ENCODE assay signal across 8 cellular contexts in genomic region chr15:90814193-90814811, GRCh38. TPM values are rescaled to one million over a fixed set of nuclear protein-coding genes. Genes with fewer than 3 reads are reported as not detected.
DNase-seq lines count a peak whose midpoint lies in the region; ATAC-seq and TF ChIP-seq lines count a peak whose summit lies in the region.
"Had no signal": no experiment of that assay in that cellular context is flagged by ENCODE, and none has a peak within 500 bp of the region (broad histone marks: within the 10 kb centered on the region; RNA-seq: fewer than 3 reads in every experiment).

No MANE protein-coding gene starts in this region.

- no peaks in the 10 kb centered on the region for H3K27me3 ChIP-seq in Karpas-422 (ENCODE audit: low read length)
- no peaks in the 10 kb centered on the region for H3K27me3 ChIP-seq in mammary epithelial cell (ENCODE audit: insufficient read depth, low read length)
- no peaks in the 10 kb centered on the region for H3K27me3 ChIP-seq in neutrophil
- H3K27me3 ChIP-seq: left lung had no signal

- intact Hi-C loops in mammary epithelial cell (cut with micrococcal nuclease): no loop called here

- DNase-seq in Karpas-422: no peak
- peak; percentile 28 for DNase-seq in mammary epithelial cell
- DNase-seq in foreskin fibroblast: no peak
- DNase-seq in MV-4-11 (lab: John Stamatoyannopoulos, UW): no peak
- DNase-seq: left lung had no signal

- no peak for TF ChIP-seq CTCF in mammary epithelial cell (conservative IDR thresholded peaks at IDR 0.05 in 1 of 2, IDR thresholded peaks at IDR 0.05 in 1 of 2; ENCODE audit: extremely low read depth in 1 of 2, insufficient read depth in 1 of 2, low read depth in 1 of 2, low read length in 2 of 2)
- no peak for TF ChIP-seq CTCF in neutrophil (IDR thresholded peaks at IDR 0.05)
- TF ChIP-seq CTCF in foreskin fibroblast (IDR thresholded peaks at IDR 0.05; ENCODE audit: low read depth, low read length): no peak

- peaks cover 24% of the 10 kb centered on the region for H3K36me3 ChIP-seq in Karpas-422 (ENCODE audit: insufficient read depth, low read length)
- peaks cover 3% of the 10 kb centered on the region for H3K36me3 ChIP-seq in mammary epithelial cell (ENCODE audit: insufficient read depth, low read length)
- H3K36me3 ChIP-seq in neutrophil: no peaks in the 10 kb centered on the region
- H3K36me3 ChIP-seq: left lung had no signal

- H3K27ac ChIP-seq in Karpas-422 (ENCODE audit: low read length) (peak overlapping the region; percentile 94), mammary epithelial cell (ENCODE audit: insufficient read depth, low read depth, low read length) (no peak overlapping the region), neutrophil (peak overlapping the region; percentile 84)

- dilution Hi-C loops in mammary epithelial cell (cut with HindIII; ENCODE audit: low sequenced_read_pairs): no loop called here

- H3K79me2 ChIP-seq in Karpas-422 (ENCODE audit: low read length): no peaks in the 10 kb centered on the region
- H3K79me2 ChIP-seq in mammary epithelial cell (ENCODE audit: insufficient read depth, low read length): no peaks in the 10 kb centered on the region

- CTCF ChIA-PET in mammary epithelial cell (lab: Charles Lee; ENCODE audit: low non-redundant PET): interaction anchor here (0.6 kb wide), 1 partner anchor 121 kb away, joined by 5 read pairs; no protein-coding TSS in a partner anchor

- BruUV-seq in mammary epithelial cell (replicated peaks; lab: Mats Ljungman, UMichigan): no TSS peak

- H3K4me1 ChIP-seq in Karpas-422 (ENCODE audit: low read length): peaks cover 79% of the 10 kb centered on the region
- H3K4me1 ChIP-seq in mammary epithelial cell (ENCODE audit: insufficient read depth, low read length): peaks cover 13% of the 10 kb centered on the region
- H3K4me1 ChIP-seq in neutrophil (ENCODE audit: control insufficient read depth in 1 of 2, insufficient read depth in 1 of 2, low read depth in 1 of 2, low read length in 1 of 2): peaks cover 59 to 60% of the 10 kb centered on the region in 2 experiments

- H3K9me3 ChIP-seq in Karpas-422 (ENCODE audit: low read length) (no peaks in the 10 kb centered on the region), mammary epithelial cell (replicated peaks; ENCODE audit: insufficient read depth, low read length) (no peaks in the 10 kb centered on the region), neutrophil (no peaks in the 10 kb centered on the region)
- H3K9me3 ChIP-seq: left lung had no signal

- H3K4me2 ChIP-seq in Karpas-422 (ENCODE audit: low read depth, low read length, poor library complexity, severe bottlenecking) (peak overlapping the region; percentile 54), mammary epithelial cell (ENCODE audit: insufficient read depth, low read depth, low read length) (no peak overlapping the region)

- H3K4me3 ChIP-seq in Karpas-422 (ENCODE audit: low read length) (no peak overlapping the region; the same call in 1 of the 2 replicates), mammary epithelial cell (replicated peaks in 1 of 3; ENCODE audit: insufficient read depth in 1 of 3, low read depth in 2 of 3, low read length in 3 of 3) (no peak overlapping the region), neutrophil (ENCODE audit: low read depth in 1 of 2, low read length in 1 of 2) (no peak overlapping the region), foreskin fibroblast (ENCODE audit: low read depth in 1 of 2, low read length in 2 of 2) (no peak overlapping the region)
- H3K4me3 ChIP-seq: left lung had no signal

- in situ Hi-C loops in mammary epithelial cell (cut with MboI; ENCODE audit: low sequenced_read_pairs in 2 of 2): no loop called here

- no peaks in the 10 kb centered on the region for H3K9me2 ChIP-seq in Karpas-422 (replicated peaks; ENCODE audit: insufficient read depth, low read length)

- no peaks in the 10 kb centered on the region for H4K20me1 ChIP-seq in Karpas-422 (ENCODE audit: insufficient read depth, low read depth, low read length)
- no peaks in the 10 kb centered on the region for H4K20me1 ChIP-seq in mammary epithelial cell (ENCODE audit: insufficient read depth, low read length)

- H2AFZ ChIP-seq in Karpas-422 (ENCODE audit: low read length) (no peak overlapping the region), mammary epithelial cell (ENCODE audit: low read depth, low read length) (peak overlapping the region; percentile 86)

- ATAC-seq in GM19438 (IDR thresholded peaks at IDR 0.05; ENCODE audit: low read depth, unreplicated experiment) (peak; percentile 48), GM19397 (IDR thresholded peaks at IDR 0.05; ENCODE audit: unreplicated experiment) (no peak)
- ATAC-seq: left lung had no signal

- H3K9ac ChIP-seq in Karpas-422 (ENCODE audit: low read length) (peak overlapping the region; percentile 37), mammary epithelial cell (ENCODE audit: insufficient read depth, low read length) (no peak overlapping the region)

- 26% methylated on average over 9 of the region's 13 CpGs for WGBS in mammary epithelial cell (ENCODE audit: low coverage, missing lambda C conversion rate)

RNA-seq across cellular contexts. Expression of gene FURIN, which starts 54.1 kb away (rescaled TPM):
- total RNA-seq in Karpas-422 (2014; rRNA removed; shearing (Covaris generic); ENCODE audit: low replicate concordance): 30.4 and 30.9 TPM in 2 replicates
- 10 to 100 TPM; 49.6 to 50.3 TPM for total RNA-seq in mammary epithelial cell
- 37.0 TPM for polyA plus RNA-seq in mammary epithelial cell
- polyA minus RNA-seq in mammary epithelial cell: 44.6 TPM
